Comparison of ENCODE assay signal across 9 cellular contexts in the genomic region with DNA sequence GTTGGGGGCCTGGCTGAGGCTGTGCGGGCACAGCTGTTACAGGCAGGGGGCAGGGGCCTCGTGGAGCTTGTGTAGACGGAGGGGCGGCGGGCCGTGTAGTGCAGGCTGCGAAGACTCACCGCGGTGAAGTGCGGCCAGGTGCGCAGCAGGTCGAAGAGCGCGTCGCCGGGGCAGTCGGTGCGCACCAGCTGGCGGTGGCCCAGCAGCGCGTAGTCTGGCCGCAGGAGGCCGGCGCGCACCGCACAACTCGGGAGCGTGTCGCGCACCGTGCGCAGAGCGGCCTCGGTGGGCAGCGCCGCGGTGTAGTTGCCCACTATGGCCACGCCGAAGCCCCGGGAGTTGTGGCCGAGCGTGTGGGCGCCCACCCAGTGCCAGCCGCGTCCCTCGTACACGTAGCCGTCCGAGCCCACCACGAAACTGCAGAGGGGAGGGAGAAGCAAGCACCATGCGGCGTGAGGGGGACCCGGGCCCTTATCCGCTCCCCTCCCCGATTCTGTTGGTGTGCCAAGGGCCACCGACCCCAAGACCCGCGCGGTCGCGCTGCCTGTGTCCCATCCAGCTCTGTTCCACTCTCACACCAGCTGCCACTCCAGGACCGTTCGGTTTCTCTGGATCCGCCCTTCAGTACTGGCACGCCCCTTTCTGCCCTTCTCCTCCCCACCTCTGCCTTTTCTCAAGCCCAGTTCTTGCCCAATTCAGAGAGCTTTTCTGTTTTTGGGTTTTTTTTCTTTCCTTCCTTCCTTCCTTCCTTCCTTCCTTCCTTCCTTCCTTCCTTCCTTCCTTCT. TPM values are rescaled to one million over a fixed set of nuclear protein-coding genes. Genes with fewer than 3 reads are reported as not detected.
DNase-seq lines count a peak whose midpoint lies in the region; ATAC-seq and TF ChIP-seq lines count a peak whose summit lies in the region.
"Had no signal": no experiment of that assay in that cellular context is flagged by ENCODE, and none has a peak within 500 bp of the region (broad histone marks: within the 10 kb centered on the region; RNA-seq: fewer than 3 reads in every experiment).

No MANE protein-coding gene starts in this region.

- peaks cover 50% of the 10 kb centered on the region for H3K27me3 ChIP-seq in iPS-20b (ENCODE audit: insufficient read depth, low read length)
- H3K27me3 ChIP-seq in upper lobe of left lung, result peaks cover 0 to 10% (median 4%) of the 10 kb centered on the region in 4 donors
- no peaks in the 10 kb centered on the region for H3K27me3 ChIP-seq in PC-9 (ENCODE audit: insufficient read depth, low read depth)

- H3K4me3 Mint-ChIP-seq in activated naive CD4-positive, alpha-beta T cell treated with anti-CD3 and anti-CD28 coated beads, Interleukin-2, amount 10 ng/mL, durations not matched to agents 7 days and 5 days, result peak overlapping the region; percentile 72

- ATAC-seq in upper lobe of left lung (ENCODE audit: low FRiP score in 2 of 2) (peak in 1 of 2 donors; percentile 78), GM18909 (IDR thresholded peaks at IDR 0.05; ENCODE audit: poor library complexity, unreplicated experiment) (no peak)

- H3K4me1 Mint-ChIP-seq in activated naive CD4-positive, alpha-beta T cell treated with anti-CD3 and anti-CD28 coated beads, Interleukin-2, amount 10 ng/mL, durations not matched to agents 7 days and 5 days, result peaks cover 56% of the 10 kb centered on the region

- no peak for TF ChIP-seq EP300 in upper lobe of left lung (IDR thresholded peaks at IDR 0.05)

- H3K79me2 ChIP-seq in PC-9 (ENCODE audit: low read depth), result no peaks in the 10 kb centered on the region

- H3K27me3 Mint-ChIP-seq in activated naive CD4-positive, alpha-beta T cell treated with anti-CD3 and anti-CD28 coated beads, Interleukin-2, amount 10 ng/mL, durations not matched to agents 7 days and 5 days, result peaks cover 32% of the 10 kb centered on the region

- H3K4me2 ChIP-seq in PC-9, result no peak overlapping the region
- H3K4me2 ChIP-seq: KMS-11 had no signal

- no peak overlapping the region for H3K27ac ChIP-seq in iPS-20b (ENCODE audit: low read length)
- peak overlapping the region in 2 of 4 donors; percentile 14 to 36 for H3K27ac ChIP-seq in upper lobe of left lung
- no peak overlapping the region for H3K27ac ChIP-seq in PC-9
- H3K27ac ChIP-seq: KMS-11 had no signal

- H3K36me3 Mint-ChIP-seq in activated naive CD4-positive, alpha-beta T cell treated with anti-CD3 and anti-CD28 coated beads, Interleukin-2, amount 10 ng/mL, durations not matched to agents 7 days and 5 days, result peaks cover 6% of the 10 kb centered on the region

- DNase-seq in activated effector memory CD4-positive, alpha-beta T cell treated with anti-CD3 and anti-CD28 coated beads, Interleukin-2, amount 50 U/mL, for 16 hours, result peak; percentile 73
- no peak for DNase-seq in activated effector memory CD4-positive, alpha-beta T cell treated with Interleukin-2 at 50 U/mL for 16 hours
- peak; percentile 52 for DNase-seq in activated naive CD4-positive, alpha-beta T cell treated with anti-CD3 and anti-CD28 coated beads, Interleukin-2, amount 10 ng/mL, durations not matched to agents 7 days and 5 days
- DNase-seq in upper lobe of left lung, result peak in 1 of 2 donors; percentile 86
- DNase-seq in PC-9, result no peak
- DNase-seq in EL, result no peak

- H3K36me3 ChIP-seq in iPS-20b (ENCODE audit: insufficient read depth, low read depth, low read length) (no peaks in the 10 kb centered on the region), upper lobe of left lung (no peaks in the 10 kb centered on the region), PC-9 (ENCODE audit: low read depth) (no peaks in the 10 kb centered on the region)

- peaks cover 5% of the 10 kb centered on the region; the same call in 1 of the 2 replicates for H3K9me3 ChIP-seq in iPS-20b (ENCODE audit: insufficient read depth, low read depth, low read length)
- H3K9me3 ChIP-seq in upper lobe of left lung, result no peaks in the 10 kb centered on the region
- no peaks in the 10 kb centered on the region for H3K9me3 ChIP-seq in PC-9 (ENCODE audit: insufficient read depth, low read depth)

- H3F3A ChIP-seq in PC-9 (ENCODE audit: insufficient read depth, low read depth), result peaks cover 18% of the 10 kb centered on the region; the same call in 1 of the 2 replicates

- no peak for TF ChIP-seq CTCF in upper lobe of left lung (IDR thresholded peaks at IDR 0.05)
- TF ChIP-seq CTCF in PC-9 (conservative IDR thresholded peaks at IDR 0.05), result no peak

- H3K4me1 ChIP-seq in iPS-20b (ENCODE audit: insufficient read depth, low read length) (no peaks in the 10 kb centered on the region), upper lobe of left lung (peaks cover 9 to 32% (median 17%) of the 10 kb centered on the region in 4 donors), PC-9 (replicated peaks; ENCODE audit: insufficient read depth) (peaks cover 9% of the 10 kb centered on the region; the same call in 1 of the 2 replicates)

- no peak overlapping the region for H2AFZ ChIP-seq in PC-9

- no TSS peak for BruUV-seq in PC-9 (replicated peaks; lab: Mats Ljungman, UMichigan)

- no peaks in the 10 kb centered on the region for H3K9me3 Mint-ChIP-seq in activated naive CD4-positive, alpha-beta T cell treated with anti-CD3 and anti-CD28 coated beads, Interleukin-2, amount 10 ng/mL, durations not matched to agents 7 days and 5 days

- intact Hi-C loops in PC-9 (cut with micrococcal nuclease; ENCODE audit: unreplicated experiment), result no loop called here

- H3K9ac ChIP-seq in iPS-20b (ENCODE audit: low read depth, low read length), result no peak overlapping the region
- H3K9ac ChIP-seq: KMS-11 had no signal

- POLR2A ChIA-PET in PC-9 (lab: Charles Lee; ENCODE audit: unreplicated experiment), result no interaction called here

- WGBS in upper lobe of left lung, 2 donors, result 5% methylated on average over 15 to 34 of the region's 65 CpGs

- H4K20me1 ChIP-seq in PC-9 (ENCODE audit: insufficient read depth), result no peaks in the 10 kb centered on the region

- CTCF ChIA-PET in activated naive CD4-positive, alpha-beta T cell treated with anti-CD3 and anti-CD28 coated beads, Interleukin-2, amount 10 ng/mL, durations not matched to agents 7 days and 5 days (lab: Charles Lee), result interaction anchor here (0.7 to 1.4 kb wide), 2 partner anchors 86 to 231 kb away, joined by 3 to 9 read pairs; no protein-coding TSS in a partner anchor
- CTCF ChIA-PET in PC-9 (lab: Charles Lee), result interaction anchor here (0.6 kb wide), 1 partner anchor 171 kb away, joined by 3 read pairs; no protein-coding TSS in a partner anchor

- no peaks in the 10 kb centered on the region for H3K9me2 ChIP-seq in PC-9 (ENCODE audit: insufficient read depth)

- peak overlapping the region; percentile 73 for H3K27ac Mint-ChIP-seq in activated naive CD4-positive, alpha-beta T cell treated with anti-CD3 and anti-CD28 coated beads, Interleukin-2, amount 10 ng/mL, durations not matched to agents 7 days and 5 days

- peak overlapping the region; percentile 59 for H3K4me3 ChIP-seq in iPS-20b (ENCODE audit: low read length)
- H3K4me3 ChIP-seq in upper lobe of left lung, result peak overlapping the region in 3 of 4 donors; percentile 28 to 50 (median 44)
- no peak overlapping the region for H3K4me3 ChIP-seq in PC-9

- no peak for TF ChIP-seq POLR2A in upper lobe of left lung (IDR thresholded peaks at IDR 0.05)

RNA-seq across cellular contexts. Expression of a gene that starts 5.4 kb away (rescaled TPM):
- total RNA-seq in upper lobe of left lung, result 10 to 100 TPM in 5 of 6 donors, 1 to 10 TPM in 1; 7.1 to 48.2 (median 16.7) TPM
- not detected in 2 replicates for total RNA-seq in PC-9 (2021)

RNA-seq across cellular contexts. Expression of a gene that starts 9.6 kb away (rescaled TPM):
- not detected for total RNA-seq in upper lobe of left lung
- not detected in 2 replicates for total RNA-seq in PC-9 (2021)

RNA-seq across cellular contexts. Expression of a gene that starts 19.9 kb away (rescaled TPM):
- total RNA-seq in upper lobe of left lung (100 to 1,000 TPM in 1 of 6 donors, 10 to 100 TPM in 5; 28.7 to 112 (median 40.8) TPM), PC-9 (2021) (27.3 and 31.6 TPM in 2 replicates)

RNA-seq across cellular contexts. Expression of a gene that starts 38.6 kb away (rescaled TPM):
- total RNA-seq in upper lobe of left lung, result 1 to 10 TPM in 1 of 6 donors, under 1 TPM in 4, not detected in 1; 0.11 to 3.1 (median 0.20) TPM
- total RNA-seq in PC-9 (2021), result not detected in 2 replicates

RNA-seq across cellular contexts. Expression of a gene that starts 50.9 kb away (rescaled TPM):
- 100 to 1,000 TPM in 2 of 6 donors, 10 to 100 TPM in 4; 79.8 to 476 (median 91.2) TPM for total RNA-seq in upper lobe of left lung
- total RNA-seq in PC-9 (2021), result 49.9 and 62.4 TPM in 2 replicates

Comparison
In these comparisons a context has a peak if more than half of its experiments do, and no peak if none do; other contexts are left out.
1. DNase-seq: peak in activated effector memory CD4-positive, alpha-beta T cell treated with anti-CD3 and anti-CD28 coated beads, Interleukin-2, amount 50 U/mL, for 16 hours (single experiment) and activated naive CD4-positive, alpha-beta T cell treated with anti-CD3 and anti-CD28 coated beads, Interleukin-2, amount 10 ng/mL, durations not matched to agents 7 days and 5 days (single experiment); none in activated effector memory CD4-positive, alpha-beta T cell treated with Interleukin-2 at 50 U/mL for 16 hours (single experiment), PC-9 (0 of 2) and EL (single experiment).